ENCODE assay signal across 17 cellular contexts in the genomic region with DNA sequence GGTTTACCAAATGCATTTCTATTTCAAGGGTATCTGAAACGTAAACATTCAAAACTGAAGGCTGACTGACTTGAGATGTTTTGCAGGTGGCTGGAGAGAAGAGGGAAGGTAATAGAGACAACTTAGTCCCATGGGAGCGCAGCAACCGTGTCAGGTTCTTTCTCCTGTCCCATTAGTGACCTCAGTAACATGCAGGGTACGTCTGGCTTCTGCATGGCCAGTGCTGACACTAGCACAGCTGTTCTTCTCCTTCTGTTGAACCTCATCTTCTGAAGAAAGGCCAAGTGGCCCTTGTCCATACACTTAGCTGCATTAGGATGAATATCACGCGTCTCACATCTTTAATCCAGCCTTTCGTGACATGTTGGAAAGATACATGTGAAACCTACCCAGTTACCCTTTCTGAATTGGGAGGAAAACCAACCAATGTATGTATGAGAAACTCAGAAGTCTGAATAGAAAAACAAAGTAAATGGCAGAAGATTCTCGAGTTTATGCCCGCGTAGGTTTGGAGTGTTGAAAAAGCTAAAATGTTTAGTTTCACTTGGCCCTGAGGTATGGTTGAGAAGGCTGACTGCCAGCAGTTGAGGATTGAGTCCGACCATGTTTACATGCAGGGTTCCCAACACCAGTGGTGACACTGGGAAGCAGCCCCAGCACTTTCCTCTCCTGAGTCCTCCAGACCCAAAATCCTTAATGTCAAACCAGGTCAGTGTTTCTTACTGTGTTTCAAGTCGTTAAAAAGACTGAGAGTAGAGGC. TPM values are rescaled to one million over a fixed set of nuclear protein-coding genes. Genes with fewer than 3 reads are reported as not detected.
A peak's percentile ranks its signal among the peaks of the same experiment; 100 is the strongest.
DNase-seq lines count a peak whose midpoint lies in the region; ATAC-seq and TF ChIP-seq lines count a peak whose summit lies in the region.
"Had no signal": no experiment of that assay in that cellular context is flagged by ENCODE, and none has a peak within 500 bp of the region (broad histone marks: within the 10 kb centered on the region; RNA-seq: fewer than 3 reads in every experiment).

No MANE protein-coding gene starts in this region.

- peak overlapping the region; percentile 64 for H3K4me2 ChIP-seq in OCI-LY1 (ENCODE audit: low read length)

- peak overlapping the region; percentile 46 for H3K9ac ChIP-seq in OCI-LY1 (ENCODE audit: low read length)

- no peaks in the 10 kb centered on the region for H4K20me1 ChIP-seq in OCI-LY1 (ENCODE audit: insufficient read depth, low read length)

- H3K4me3 ChIP-seq in OCI-LY1 (ENCODE audit: low read depth, low read length, poor library complexity, severe bottlenecking), result peak overlapping the region; percentile 42
- H3K4me3 ChIP-seq: left lung, stomach had no signal

- H3K4me1 ChIP-seq in OCI-LY1 (ENCODE audit: insufficient read depth, low read length, severe bottlenecking), result peaks cover 36% of the 10 kb centered on the region
- H3K4me1 ChIP-seq: left lung, stomach had no signal

- H3K27me3 Mint-ChIP-seq in activated CD4-positive, alpha-beta T cell treated with anti-CD3 and anti-CD28 coated beads, Interleukin-2, amount 10 ng/mL, durations not matched to agents 24 days and 14 days, result no peaks in the 10 kb centered on the region
- no peaks in the 10 kb centered on the region for H3K27me3 Mint-ChIP-seq in nephron progenitor cell (ENCODE audit: low read depth, poor library complexity)
- H3K27me3 Mint-ChIP-seq: activated T-helper 17 cell treated with anti-CD3 and anti-CD28 coated beads, Interleukin-2, amount 50 U/mL, for 72 hours; CD4-positive, alpha-beta T cell; progenitor cell of endocrine pancreas had no signal

- H3K9me3 ChIP-seq in OCI-LY1 (ENCODE audit: low read length), result no peaks in the 10 kb centered on the region
- H3K9me3 ChIP-seq: left lung, stomach had no signal

- peak overlapping the region; percentile 94 for H3K27ac ChIP-seq in OCI-LY1 (ENCODE audit: low read depth, low read length, poor library complexity, severe bottlenecking)
- H3K27ac ChIP-seq: left lung, stomach had no signal

- H3K79me2 ChIP-seq in OCI-LY1 (ENCODE audit: insufficient read depth, low read length), result no peaks in the 10 kb centered on the region

- no peaks in the 10 kb centered on the region for H3K27me3 ChIP-seq in OCI-LY1 (ENCODE audit: insufficient read depth, low read length)
- H3K27me3 ChIP-seq: left lung, stomach had no signal

- H3K4me3 Mint-ChIP-seq in activated CD4-positive, alpha-beta T cell treated with anti-CD3 and anti-CD28 coated beads, Interleukin-2, amount 10 ng/mL, durations not matched to agents 24 days and 14 days, result no peak overlapping the region
- H3K4me3 Mint-ChIP-seq in nephron progenitor cell, result no peak overlapping the region
- H3K4me3 Mint-ChIP-seq: activated T-helper 17 cell treated with anti-CD3 and anti-CD28 coated beads, Interleukin-2, amount 50 U/mL, for 72 hours; CD4-positive, alpha-beta T cell had no signal

- H3F3A ChIP-seq in OCI-LY1 (ENCODE audit: insufficient read depth, low read length), result peaks cover 5% of the 10 kb centered on the region; the same call in 1 of the 2 replicates

- no peak overlapping the region for H2AFZ ChIP-seq in OCI-LY1 (ENCODE audit: low read length)

- intact Hi-C loops in activated CD4-positive, alpha-beta T cell treated with anti-CD3 and anti-CD28 coated beads, Interleukin-2, amount 10 ng/mL, durations not matched to agents 24 days and 14 days (cut with micrococcal nuclease), result no loop called here

- peak overlapping the region; percentile 75 for H3K27ac Mint-ChIP-seq in activated CD4-positive, alpha-beta T cell treated with anti-CD3 and anti-CD28 coated beads, Interleukin-2, amount 10 ng/mL, durations not matched to agents 24 days and 14 days
- H3K27ac Mint-ChIP-seq in nephron progenitor cell, result peak overlapping the region; percentile 40
- H3K27ac Mint-ChIP-seq: activated T-helper 17 cell treated with anti-CD3 and anti-CD28 coated beads, Interleukin-2, amount 50 U/mL, for 72 hours; CD4-positive, alpha-beta T cell; progenitor cell of endocrine pancreas had no signal

- peaks cover 72% of the 10 kb centered on the region for H3K36me3 ChIP-seq in OCI-LY1 (ENCODE audit: insufficient read depth, low read length)

- ATAC-seq in GM21786 (IDR thresholded peaks at IDR 0.05; ENCODE audit: unreplicated experiment), result peak; percentile 53
- ATAC-seq: activated T-helper 17 cell treated with anti-CD3 and anti-CD28 coated beads, Interleukin-2, amount 50 U/mL, for 72 hours; left lung had no signal

- no peaks in the 10 kb centered on the region for H3K4me1 Mint-ChIP-seq in activated CD4-positive, alpha-beta T cell treated with anti-CD3 and anti-CD28 coated beads, Interleukin-2, amount 10 ng/mL, durations not matched to agents 24 days and 14 days
- H3K4me1 Mint-ChIP-seq in nephron progenitor cell, result peaks cover 9% of the 10 kb centered on the region
- H3K4me1 Mint-ChIP-seq: activated T-helper 17 cell treated with anti-CD3 and anti-CD28 coated beads, Interleukin-2, amount 50 U/mL, for 72 hours had no signal

- DNase-seq in activated CD4-positive, alpha-beta T cell treated with anti-CD3 and anti-CD28 coated beads, Interleukin-2, amount 10 ng/mL, durations not matched to agents 24 days and 14 days, result no peak
- no peak for DNase-seq in activated CD4-positive, alpha-beta T cell treated with anti-CD3 and anti-CD28 coated beads, Interleukin-2, amount 50 U/mL, for 1 hour
- no peak for DNase-seq in nephron progenitor cell
- no peak for DNase-seq in SW 1271 (lab: John Stamatoyannopoulos, UW)
- DNase-seq in glomerular visceral epithelial cell (ENCODE audit: extremely low spot score), result no peak
- no peak for DNase-seq in NCI-H146 (lab: John Stamatoyannopoulos, UW)
- DNase-seq: CD4-positive, alpha-beta T cell; foreskin fibroblast; IMR-90; left lung; NCI-H2227 treated with DMSO at 0.1 percent for 48 hours; stomach had no signal

- H3K9me2 ChIP-seq in OCI-LY1 (ENCODE audit: low read depth, low read length), result no peaks in the 10 kb centered on the region

- TF ChIP-seq CTCF in OCI-LY1 (IDR thresholded peaks at IDR 0.05; ENCODE audit: low read length) (no peak), nephron progenitor cell (IDR thresholded peaks at IDR 0.05) (no peak)

- peaks cover 62% of the 10 kb centered on the region for H3K36me3 Mint-ChIP-seq in activated CD4-positive, alpha-beta T cell treated with anti-CD3 and anti-CD28 coated beads, Interleukin-2, amount 10 ng/mL, durations not matched to agents 24 days and 14 days (ENCODE audit: low read depth)
- H3K36me3 Mint-ChIP-seq in nephron progenitor cell (ENCODE audit: low read depth), result peaks cover 78% of the 10 kb centered on the region

- no peaks in the 10 kb centered on the region for H3K9me3 Mint-ChIP-seq in activated CD4-positive, alpha-beta T cell treated with anti-CD3 and anti-CD28 coated beads, Interleukin-2, amount 10 ng/mL, durations not matched to agents 24 days and 14 days
- H3K9me3 Mint-ChIP-seq in nephron progenitor cell, result no peaks in the 10 kb centered on the region
- H3K9me3 Mint-ChIP-seq: activated T-helper 17 cell treated with anti-CD3 and anti-CD28 coated beads, Interleukin-2, amount 50 U/mL, for 72 hours; CD4-positive, alpha-beta T cell had no signal

RNA-seq across cellular contexts. Expression of a gene that starts 10.3 kb away (rescaled TPM):
- total RNA-seq in activated CD4-positive, alpha-beta T cell treated with anti-CD3 and anti-CD28 coated beads, Interleukin-2, amount 10 ng/mL, durations not matched to agents 24 days and 14 days, result 101 and 105 TPM in 2 replicates

RNA-seq across cellular contexts. Expression of a gene that starts 36.6 kb away (rescaled TPM):
- total RNA-seq in activated CD4-positive, alpha-beta T cell treated with anti-CD3 and anti-CD28 coated beads, Interleukin-2, amount 10 ng/mL, durations not matched to agents 24 days and 14 days, result 1.7 and 1.9 TPM in 2 replicates
- total RNA-seq: H1 had no signal
